ENCODE assay signal across 10 cellular contexts in genomic region chr14:24246765-24247212, GRCh38. TPM values are rescaled to one million over a fixed set of nuclear protein-coding genes. Genes with fewer than 3 reads are reported as not detected.
A peak's percentile ranks its signal among the peaks of the same experiment; 100 is the strongest.
DNase-seq lines count a peak whose midpoint lies in the region; ATAC-seq and TF ChIP-seq lines count a peak whose summit lies in the region.
"Had no signal": no experiment of that assay in that cellular context is flagged by ENCODE, and none has a peak within 500 bp of the region (broad histone marks: within the 10 kb centered on the region; RNA-seq: fewer than 3 reads in every experiment).

No MANE protein-coding gene starts in this region.

- H3K4me1 ChIP-seq in Peyer's patch (peaks cover 0 to 7% (median 0%) of the 10 kb centered on the region in 4 donors), upper lobe of left lung (peaks cover 6 to 11% (median 9%) of the 10 kb centered on the region in 4 donors)

- no peak overlapping the region for H3K4me3 ChIP-seq in Peyer's patch
- no peak overlapping the region for H3K4me3 ChIP-seq in upper lobe of left lung
- H3K4me3 ChIP-seq: adrenal gland had no signal

- 82 to 83% methylated on average over 3 of the region's 3 CpGs for WGBS in upper lobe of left lung, 2 donors

- H3K36me3 ChIP-seq in Peyer's patch (no peaks in the 10 kb centered on the region), upper lobe of left lung (no peaks in the 10 kb centered on the region)
- H3K36me3 ChIP-seq: adrenal gland had no signal

- no peaks in the 10 kb centered on the region for H3K27me3 Mint-ChIP-seq in effector memory CD8-positive, alpha-beta T cell

- H3K27ac ChIP-seq in Peyer's patch (peak overlapping the region; percentile 42 to 68 (median 46)), upper lobe of left lung (peak overlapping the region; percentile 11 to 64 (median 25))
- H3K27ac ChIP-seq: adrenal gland had no signal

- peak overlapping the region; percentile 84 to 93 for H3K27ac Mint-ChIP-seq in effector memory CD8-positive, alpha-beta T cell

- peaks cover 29 to 37% of the 10 kb centered on the region in 2 donors for H3K4me1 Mint-ChIP-seq in effector memory CD8-positive, alpha-beta T cell (ENCODE audit: low read depth in 2 of 2)

- H3K9me3 ChIP-seq in Peyer's patch (no peaks in the 10 kb centered on the region), upper lobe of left lung (no peaks in the 10 kb centered on the region)
- H3K9me3 ChIP-seq: adrenal gland had no signal

- no peak for TF ChIP-seq POLR2A in Peyer's patch (IDR thresholded peaks at IDR 0.05)
- no peak for TF ChIP-seq POLR2A in upper lobe of left lung (IDR thresholded peaks at IDR 0.05)

- H3K27me3 ChIP-seq in Peyer's patch (no peaks in the 10 kb centered on the region), upper lobe of left lung (no peaks in the 10 kb centered on the region)
- H3K27me3 ChIP-seq: adrenal gland had no signal

- no peak for ATAC-seq in effector memory CD8-positive, alpha-beta T cell (replicated peaks)
- no peak for ATAC-seq in upper lobe of left lung (ENCODE audit: low FRiP score in 2 of 2)
- ATAC-seq in HG03457 (IDR thresholded peaks at IDR 0.05; ENCODE audit: unreplicated experiment), result no peak
- no peak for ATAC-seq in GM18511 (IDR thresholded peaks at IDR 0.05; ENCODE audit: unreplicated experiment)

- H3K4me3 Mint-ChIP-seq in effector memory CD8-positive, alpha-beta T cell, result peak overlapping the region; percentile 54 to 66

- TF ChIP-seq EP300 in upper lobe of left lung (IDR thresholded peaks at IDR 0.05), result no peak

- DNase-seq in stimulated activated CD4-positive, alpha-beta T cell treated with anti-CD3 and anti-CD28 coated beads, Interleukin-15, amount 100 ng/mL, for 24 hours, result peak; percentile 37
- no peak for DNase-seq in stimulated activated CD4-positive, alpha-beta T cell treated with anti-CD3 and anti-CD28 coated beads, Interleukin-4, amount 100 ng/mL, for 1 hour
- DNase-seq in Peyer's patch (peak in 1 of 3 donors; percentile 9), upper lobe of left lung (peak in 1 of 2 donors; percentile 6), SW480 (ENCODE audit: low spot score) (no peak)
- DNase-seq in effector memory CD8-positive, alpha-beta T cell, result peak in 1 of 3 experiments; percentile 40
- DNase-seq: NCI-H1436 treated with DMSO at 0.1 percent for 48 hours had no signal

- TF ChIP-seq CTCF in Peyer's patch (IDR thresholded peaks at IDR 0.05) (no peak), upper lobe of left lung (IDR thresholded peaks at IDR 0.05) (no peak)

- no peaks in the 10 kb centered on the region for H3K9me3 Mint-ChIP-seq in effector memory CD8-positive, alpha-beta T cell

- H3K36me3 Mint-ChIP-seq in effector memory CD8-positive, alpha-beta T cell (ENCODE audit: insufficient read depth), result peaks cover 15% of the 10 kb centered on the region

RNA-seq across cellular contexts. Expression of gene TINF2, which starts 4.4 kb away (rescaled TPM):
- total RNA-seq in Peyer's patch (10 to 100 TPM; 26.4 to 39.6 (median 36.9) TPM), upper lobe of left lung (100 to 1,000 TPM in 1 of 6 donors, 10 to 100 TPM in 5; 46.1 to 109 (median 86.4) TPM)

RNA-seq across cellular contexts. Expression of gene GMPR2, which starts 14.1 kb away (rescaled TPM):
- total RNA-seq in Peyer's patch, result 10 to 100 TPM; 52.7 to 59.4 (median 55.3) TPM
- 10 to 100 TPM; 26.2 to 76.9 (median 47.2) TPM for total RNA-seq in upper lobe of left lung

RNA-seq across cellular contexts. Expression of gene NEDD8, which starts 14.6 kb away (rescaled TPM):
- total RNA-seq in Peyer's patch (10 to 100 TPM; 44.1 to 77.6 (median 67.9) TPM), upper lobe of left lung (100 to 1,000 TPM in 4 of 6 donors, 10 to 100 TPM in 2; 39.8 to 144 (median 121) TPM)

RNA-seq across cellular contexts. Expression of gene TGM1, which starts 16.2 kb away (rescaled TPM):
- total RNA-seq in Peyer's patch (10 to 100 TPM in 1 of 4 donors, 1 to 10 TPM in 3; 1.2 to 11.3 (median 5.9) TPM), upper lobe of left lung (10 to 100 TPM in 4 of 6 donors, 1 to 10 TPM in 2; 9.1 to 29.2 (median 11.1) TPM)

RNA-seq across cellular contexts. Expression of gene RABGGTA, which starts 24.6 kb away (rescaled TPM):
- total RNA-seq in Peyer's patch, result 10 to 100 TPM; 57.3 to 84.6 (median 77.6) TPM
- 100 to 1,000 TPM in 1 of 6 donors, 10 to 100 TPM in 5; 22.7 to 125 (median 58.9) TPM for total RNA-seq in upper lobe of left lung
